In genomic region chr12:100395811-100396210, GRCh38 we compare ENCODE assay signal across 25 cellular contexts. TPM values are rescaled to one million over a fixed set of nuclear protein-coding genes. Genes with fewer than 3 reads are reported as not detected.
"Had no signal": no experiment of that assay in that cellular context is flagged by ENCODE, and none has a peak within 500 bp of the region (broad histone marks: within the 10 kb centered on the region; RNA-seq: fewer than 3 reads in every experiment).

No MANE protein-coding gene starts in this region.

- H3K27ac ChIP-seq: SJCRH30 had no signal

- H3K27me3 ChIP-seq: MG63, SJCRH30 had no signal

- H3K9me3 ChIP-seq: MG63, SJCRH30 had no signal

- DNase-seq: IMR-90, Karpas-422, KG1, MG63, NCI-H1092, NCI-H1436, NCI-H187, NCI-H2029, NCI-H2081 treated with DMSO at 0.1 percent for 48 hours, NCI-H2171, NCI-H226, NCI-H446, NCI-H510A, NCI-H524 treated with DMSO at 0.1 percent for 48 hours, NCI-H69, NCI-H774, PC-3, SHP77 treated with DMSO at 0.1 percent for 48 hours, SJCRH30 had no signal

- H3K36me3 ChIP-seq: MG63, SJCRH30 had no signal

- ATAC-seq: Panc1, PC-3, Right ventricle myocardium inferior, SK-N-SH treated with all-trans-retinoic acid at 6 μM for 48 hours had no signal

- H3K4me3 ChIP-seq: MG63, SJCRH30 had no signal

RNA-seq across cellular contexts. Expression of gene SLC17A8, which starts 38.9 kb away (rescaled TPM):
- total RNA-seq: HT-29, IMR-90, OCI-LY7, PC-3, Right ventricle myocardium inferior, RPMI7951, SJCRH30 had no signal
- polyA plus RNA-seq: IMR-90 had no signal
